10 cellular contexts compared by ENCODE assay signal in the genomic region with DNA sequence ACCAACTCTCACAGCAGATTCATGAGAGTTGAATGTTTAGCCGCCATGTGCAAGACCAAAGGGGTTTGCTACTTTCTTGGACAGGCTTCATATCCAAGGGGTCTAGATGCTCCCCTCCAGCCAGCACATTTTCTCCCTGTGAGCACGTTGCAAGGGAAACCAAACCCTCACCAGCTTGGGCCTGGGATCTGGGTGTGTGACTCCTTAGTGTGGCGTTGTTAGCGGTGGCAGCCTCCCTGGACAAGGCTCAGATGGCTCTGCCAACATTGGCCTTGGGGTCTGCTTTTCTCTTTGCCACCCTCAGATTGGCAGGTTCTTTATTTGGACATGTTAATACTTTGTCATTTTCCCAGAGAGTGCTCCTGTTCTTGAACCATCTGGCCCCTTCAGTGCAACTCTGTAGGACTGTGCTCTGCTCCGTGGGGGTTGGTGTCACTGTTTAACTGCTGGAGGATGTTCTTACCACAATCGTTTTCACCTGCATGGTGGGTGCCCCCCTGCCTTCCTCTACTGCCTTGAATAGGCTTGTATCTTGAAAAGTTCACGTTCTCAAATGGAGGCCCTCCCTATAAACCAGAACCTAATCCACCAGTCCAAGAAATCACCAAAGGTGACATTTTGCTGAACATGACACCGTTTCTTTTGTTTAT. TPM values are rescaled to one million over a fixed set of nuclear protein-coding genes. Genes with fewer than 3 reads are reported as not detected.
A peak's percentile ranks its signal among the peaks of the same experiment; 100 is the strongest.
DNase-seq lines count a peak whose midpoint lies in the region; ATAC-seq and TF ChIP-seq lines count a peak whose summit lies in the region.
"Had no signal": no experiment of that assay in that cellular context is flagged by ENCODE, and none has a peak within 500 bp of the region (broad histone marks: within the 10 kb centered on the region; RNA-seq: fewer than 3 reads in every experiment).

No MANE protein-coding gene starts in this region.

- ATAC-seq in HG02798 (IDR thresholded peaks at IDR 0.05; ENCODE audit: poor library complexity, unreplicated experiment): no peak

- WGBS in smooth muscle cell (ENCODE audit: low lambda C conversion rate): 93% methylated on average over 8 of the region's 8 CpGs

- peaks cover 50% of the 10 kb centered on the region for H3K4me1 ChIP-seq in rectal smooth muscle tissue (ENCODE audit: control insufficient read depth, insufficient read depth, low read length)
- H3K4me1 ChIP-seq in smooth muscle cell (ENCODE audit: low read depth): peaks cover 24% of the 10 kb centered on the region

- DNase-seq in DMS153 (lab: John Stamatoyannopoulos, UW) (peak; percentile 44), DMS153 treated with DMSO at 0.1 percent for 48 hours (lab: John Stamatoyannopoulos, UW; ENCODE audit: unreplicated experiment) (no peak), NCI-H146 (lab: John Stamatoyannopoulos, UW) (peak; percentile 50), caudate nucleus (lab: John Stamatoyannopoulos, UW) (no peak), putamen (ENCODE audit: low spot score) (no peak), smooth muscle cell (lab: John Stamatoyannopoulos, UW; ENCODE audit: unreplicated experiment) (no peak)

- H3F3A ChIP-seq in smooth muscle cell (ENCODE audit: low read depth): peaks cover 21% of the 10 kb centered on the region

- no peaks in the 10 kb centered on the region for H3K36me3 ChIP-seq in rectal smooth muscle tissue (ENCODE audit: control insufficient read depth, insufficient read depth, low read length)
- no peaks in the 10 kb centered on the region for H3K36me3 ChIP-seq in smooth muscle cell (ENCODE audit: low read depth)

- no peaks in the 10 kb centered on the region for H4K20me1 ChIP-seq in smooth muscle cell (ENCODE audit: low read depth)

- H3K27ac ChIP-seq in caudate nucleus (ENCODE audit: low read depth, low read length) (peak overlapping the region; percentile 93), rectal smooth muscle tissue (ENCODE audit: low read depth, low read length) (peak overlapping the region; percentile 91), smooth muscle cell (ENCODE audit: low read depth) (no peak overlapping the region)
- H3K27ac ChIP-seq: 22Rv1 had no signal

- no peak for TF ChIP-seq CTCF in smooth muscle cell (IDR thresholded peaks at IDR 0.05; ENCODE audit: borderline replicate concordance, insufficient read depth, poor library complexity, severe bottlenecking)

- H3K79me2 ChIP-seq in smooth muscle cell (ENCODE audit: low read depth): no peaks in the 10 kb centered on the region

- no peaks in the 10 kb centered on the region for H3K9me3 ChIP-seq in smooth muscle cell (replicated peaks; ENCODE audit: low read depth)

- H3K4me2 ChIP-seq in smooth muscle cell: no peak overlapping the region

- H3K9ac ChIP-seq in rectal smooth muscle tissue (ENCODE audit: low read length) (no peak overlapping the region), smooth muscle cell (ENCODE audit: low read depth) (no peak overlapping the region)

- no peak overlapping the region for H3K4me3 ChIP-seq in rectal smooth muscle tissue (ENCODE audit: low read length)
- H3K4me3 ChIP-seq in smooth muscle cell: no peak overlapping the region

- H3K27me3 ChIP-seq in rectal smooth muscle tissue (ENCODE audit: control insufficient read depth, insufficient read depth, low read length) (no peaks in the 10 kb centered on the region), smooth muscle cell (ENCODE audit: low read depth) (peaks cover 4% of the 10 kb centered on the region)

- no peak overlapping the region for H2AFZ ChIP-seq in smooth muscle cell (ENCODE audit: low read depth)

RNA-seq across cellular contexts. Expression of a gene that starts 13.4 kb away (rescaled TPM):
- total RNA-seq in smooth muscle cell: 1.7 and 2.9 TPM in 2 replicates
- 0.55 and 1.1 TPM in 2 replicates for polyA plus RNA-seq in smooth muscle cell
- total RNA-seq: RPMI7951 had no signal

Comparison
In these comparisons a context has a peak if more than half of its experiments do, and no peak if none do; other contexts are left out.
1. DNase-seq: peak in DMS153 (single experiment) and NCI-H146 (single experiment); none in DMS153 treated with DMSO at 0.1 percent for 48 hours (single experiment), caudate nucleus (0 of 61), putamen (single experiment) and smooth muscle cell (single experiment).